Comparison of ENCODE assay signal across 13 cellular contexts in the genomic region with DNA sequence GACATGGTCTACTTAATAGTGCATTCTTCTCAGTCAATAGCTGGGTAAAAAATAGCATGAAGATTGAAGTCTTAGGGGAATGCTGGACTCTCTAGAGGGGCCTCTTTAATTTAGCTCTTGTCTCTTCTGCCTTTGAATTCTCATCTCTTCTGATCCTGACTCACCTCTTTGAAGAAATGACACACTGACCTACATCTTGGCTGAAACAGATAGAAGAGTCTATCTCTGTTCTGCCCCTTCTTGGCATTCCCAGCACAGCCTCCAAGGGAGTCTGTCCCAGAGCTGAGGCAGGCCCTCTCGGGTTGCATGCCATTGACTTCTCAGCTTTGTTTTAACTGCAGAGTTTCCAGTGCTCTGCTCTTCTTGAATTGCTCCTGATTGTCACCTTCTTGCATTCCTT. TPM values are rescaled to one million over a fixed set of nuclear protein-coding genes. Genes with fewer than 3 reads are reported as not detected.
DNase-seq lines count a peak whose midpoint lies in the region; ATAC-seq and TF ChIP-seq lines count a peak whose summit lies in the region.
"Had no signal": no experiment of that assay in that cellular context is flagged by ENCODE, and none has a peak within 500 bp of the region (broad histone marks: within the 10 kb centered on the region; RNA-seq: fewer than 3 reads in every experiment).

No MANE protein-coding gene starts in this region.

- POLR2A ChIA-PET in activated CD4-positive, alpha-beta T cell treated with anti-CD3 and anti-CD28 coated beads, Interleukin-2, amount 10 ng/mL, durations not matched to agents 7 days and 5 days (lab: Charles Lee) = no interaction called here

- no peak overlapping the region for H3K4me3 Mint-ChIP-seq in activated CD4-positive, alpha-beta T cell treated with anti-CD3 and anti-CD28 coated beads, Interleukin-2, amount 10 ng/mL, durations not matched to agents 7 days and 5 days
- H3K4me3 Mint-ChIP-seq in stimulated activated effector memory CD8-positive, alpha-beta T cell treated with anti-CD3 and anti-CD28 coated beads, Interleukin-12 subunit alpha, Interleukin-12 subunit beta, amount 100 ng/mL, for 72 hours = peak overlapping the region; percentile 1
- H3K4me3 Mint-ChIP-seq: stimulated activated naive CD8-positive, alpha-beta T cell treated with anti-CD3 and anti-CD28 coated beads, Interleukin-15, Interleukin-2, amounts not matched to agents 100 ng/mL and 50 ng/mL, for 24 hours had no signal

- peak; percentile 81 for ATAC-seq in stimulated activated effector memory CD8-positive, alpha-beta T cell treated with anti-CD3 and anti-CD28 coated beads, Interleukin-12 subunit alpha, Interleukin-12 subunit beta, amount 100 ng/mL, for 72 hours
- ATAC-seq in GM21447 (IDR thresholded peaks at IDR 0.05; ENCODE audit: unreplicated experiment) (no peak), GM21423 (IDR thresholded peaks at IDR 0.05; ENCODE audit: unreplicated experiment) (no peak)

- no peak for TF ChIP-seq CTCF in VCaP (conservative IDR thresholded peaks at IDR 0.05)

- H3K9me3 Mint-ChIP-seq in activated CD4-positive, alpha-beta T cell treated with anti-CD3 and anti-CD28 coated beads, Interleukin-2, amount 10 ng/mL, durations not matched to agents 7 days and 5 days = no peaks in the 10 kb centered on the region
- no peaks in the 10 kb centered on the region for H3K9me3 Mint-ChIP-seq in stimulated activated effector memory CD8-positive, alpha-beta T cell treated with anti-CD3 and anti-CD28 coated beads, Interleukin-12 subunit alpha, Interleukin-12 subunit beta, amount 100 ng/mL, for 72 hours
- H3K9me3 Mint-ChIP-seq: naive B cell; stimulated activated naive CD8-positive, alpha-beta T cell treated with anti-CD3 and anti-CD28 coated beads, Interleukin-15, Interleukin-2, amounts not matched to agents 100 ng/mL and 50 ng/mL, for 24 hours had no signal

- no peaks in the 10 kb centered on the region for H3K27me3 Mint-ChIP-seq in activated CD4-positive, alpha-beta T cell treated with anti-CD3 and anti-CD28 coated beads, Interleukin-2, amount 10 ng/mL, durations not matched to agents 7 days and 5 days
- H3K27me3 Mint-ChIP-seq: naive B cell; stimulated activated naive CD8-positive, alpha-beta T cell treated with anti-CD3 and anti-CD28 coated beads, Interleukin-15, Interleukin-2, amounts not matched to agents 100 ng/mL and 50 ng/mL, for 24 hours had no signal

- H3K36me3 Mint-ChIP-seq in activated CD4-positive, alpha-beta T cell treated with anti-CD3 and anti-CD28 coated beads, Interleukin-2, amount 10 ng/mL, durations not matched to agents 7 days and 5 days (ENCODE audit: low read depth) = peaks cover 69% of the 10 kb centered on the region
- peaks cover 62% of the 10 kb centered on the region for H3K36me3 Mint-ChIP-seq in stimulated activated effector memory CD8-positive, alpha-beta T cell treated with anti-CD3 and anti-CD28 coated beads, Interleukin-12 subunit alpha, Interleukin-12 subunit beta, amount 100 ng/mL, for 72 hours

- peaks cover 82% of the 10 kb centered on the region for H3K4me1 Mint-ChIP-seq in activated CD4-positive, alpha-beta T cell treated with anti-CD3 and anti-CD28 coated beads, Interleukin-2, amount 10 ng/mL, durations not matched to agents 7 days and 5 days
- peaks cover 74% of the 10 kb centered on the region for H3K4me1 Mint-ChIP-seq in stimulated activated effector memory CD8-positive, alpha-beta T cell treated with anti-CD3 and anti-CD28 coated beads, Interleukin-12 subunit alpha, Interleukin-12 subunit beta, amount 100 ng/mL, for 72 hours

- peak overlapping the region; percentile 99 for H3K27ac ChIP-seq in VCaP

- no peak for DNase-seq in activated CD4-positive, alpha-beta T cell treated with anti-CD3 and anti-CD28 coated beads, Interleukin-2, amount 10 ng/mL, durations not matched to agents 7 days and 5 days
- no peak for DNase-seq in activated CD4-positive, alpha-beta T cell treated with anti-CD3 and anti-CD28 coated beads for 1 hour
- peak; percentile 38 for DNase-seq in iris pigment epithelial cell (ENCODE audit: low read depth)
- DNase-seq in stimulated activated effector memory CD8-positive, alpha-beta T cell treated with anti-CD3 and anti-CD28 coated beads, Interleukin-12 subunit alpha, Interleukin-12 subunit beta, amount 100 ng/mL, for 72 hours (ENCODE audit: low spot score in 2 of 2) = no peak
- no peak for DNase-seq in KG1 (lab: John Stamatoyannopoulos, UW)
- DNase-seq: activated CD4-positive, alpha-beta T cell treated with anti-CD3 and anti-CD28 coated beads, Interleukin-2, amount 50 U/mL, for 1 hour; GF-D8; naive B cell; NCI-H2107 had no signal

- CTCF ChIA-PET in activated CD4-positive, alpha-beta T cell treated with anti-CD3 and anti-CD28 coated beads, Interleukin-2, amount 10 ng/mL, durations not matched to agents 7 days and 5 days (lab: Charles Lee) = interaction anchor here (0.6 to 2.2 kb wide), 5 partner anchors 10 to 308 kb away, joined by 3 to 6 read pairs (median 3); no protein-coding TSS in a partner anchor

- peak overlapping the region; percentile 68 for H3K27ac Mint-ChIP-seq in activated CD4-positive, alpha-beta T cell treated with anti-CD3 and anti-CD28 coated beads, Interleukin-2, amount 10 ng/mL, durations not matched to agents 7 days and 5 days
- H3K27ac Mint-ChIP-seq in stimulated activated effector memory CD8-positive, alpha-beta T cell treated with anti-CD3 and anti-CD28 coated beads, Interleukin-12 subunit alpha, Interleukin-12 subunit beta, amount 100 ng/mL, for 72 hours = peak overlapping the region; percentile 1
- H3K27ac Mint-ChIP-seq: stimulated activated naive CD8-positive, alpha-beta T cell treated with anti-CD3 and anti-CD28 coated beads, Interleukin-15, Interleukin-2, amounts not matched to agents 100 ng/mL and 50 ng/mL, for 24 hours had no signal

RNA-seq across cellular contexts. Expression of gene PTPRJ, which starts 55.7 kb away (rescaled TPM):
- 10 to 100 TPM; 75.2 to 81.3 TPM for total RNA-seq in activated CD4-positive, alpha-beta T cell treated with anti-CD3 and anti-CD28 coated beads, Interleukin-2, amount 10 ng/mL, durations not matched to agents 7 days and 5 days
